28 cellular contexts compared by ENCODE assay signal in genomic region chr1:229544587-229544986, GRCh38.
"Had no signal": no experiment of that assay in that cellular context is flagged by ENCODE, and none has a peak within 500 bp of the region (broad histone marks: within the 10 kb centered on the region; RNA-seq: fewer than 3 reads in every experiment).

No MANE protein-coding gene starts in this region.

- DNase-seq: activated B cell treated with CpG ODN at 0.5 μM for 24 hours; activated CD4-positive, alpha-beta memory T cell treated with anti-CD3 and anti-CD28 coated beads, Interleukin-2, amount 10 ng/mL, durations not matched to agents 7 days and 5 days; activated CD4-positive, alpha-beta T cell treated with anti-CD3 and anti-CD28 coated beads for 1 hour; activated CD4-positive, alpha-beta T cell treated with anti-CD3 and anti-CD28 coated beads, Interleukin-2, amount 50 U/mL, for 1 hour; activated effector memory CD4-positive, alpha-beta T cell treated with anti-CD3 and anti-CD28 coated beads, Interleukin-2, amount 50 U/mL, for 16 hours; activated naive CD4-positive, alpha-beta T cell treated with anti-CD3 and anti-CD28 coated beads, Interleukin-2, amount 10 ng/mL, durations not matched to agents 7 days and 5 days; activated naive CD8-positive, alpha-beta T cell treated with anti-CD3 and anti-CD28 coated beads, Interleukin-2, amount 10 ng/mL, durations not matched to agents 7 days and 5 days; body of pancreas; central memory CD4-positive, alpha-beta T cell; MM.1S; NCI-H1105; NCI-H1436 treated with DMSO at 0.1 percent for 48 hours; NCI-H187 treated with DMSO at 0.1 percent for 48 hours; NCI-H2081 treated with DMSO at 0.1 percent for 48 hours; NCI-H2227 treated with DMSO at 0.1 percent for 48 hours; NCI-H446 treated with DMSO at 0.1 percent for 48 hours; NCI-H524 treated with DMSO at 0.1 percent for 48 hours; NCI-H748 treated with DMSO at 0.1 percent for 48 hours; OCI-M1; RPMI8226; T-cell; T-helper 2 cell; T1000 had no signal

- H3K4me3 Mint-ChIP-seq: activated B cell treated with CpG ODN at 0.5 μM for 24 hours; activated CD4-positive, alpha-beta memory T cell treated with anti-CD3 and anti-CD28 coated beads, Interleukin-2, amount 10 ng/mL, durations not matched to agents 7 days and 5 days; activated naive CD4-positive, alpha-beta T cell treated with anti-CD3 and anti-CD28 coated beads, Interleukin-2, amount 10 ng/mL, durations not matched to agents 7 days and 5 days; activated naive CD8-positive, alpha-beta T cell treated with anti-CD3 and anti-CD28 coated beads, Interleukin-2, amount 10 ng/mL, durations not matched to agents 7 days and 5 days; T-cell had no signal

- H3K9me3 ChIP-seq: ascending aorta, body of pancreas had no signal

- H3K27ac ChIP-seq: ascending aorta, body of pancreas, coronary artery, SK-N-MC had no signal

- H3K27ac Mint-ChIP-seq: activated B cell treated with CpG ODN at 0.5 μM for 24 hours; activated CD4-positive, alpha-beta memory T cell treated with anti-CD3 and anti-CD28 coated beads, Interleukin-2, amount 10 ng/mL, durations not matched to agents 7 days and 5 days; activated naive CD4-positive, alpha-beta T cell treated with anti-CD3 and anti-CD28 coated beads, Interleukin-2, amount 10 ng/mL, durations not matched to agents 7 days and 5 days; activated naive CD8-positive, alpha-beta T cell treated with anti-CD3 and anti-CD28 coated beads, Interleukin-2, amount 10 ng/mL, durations not matched to agents 7 days and 5 days had no signal

- H3K27me3 ChIP-seq: ascending aorta, body of pancreas had no signal

- ATAC-seq: body of pancreas, Panc1, Right ventricle myocardium inferior, T-cell had no signal

- H3K9me3 Mint-ChIP-seq: activated B cell treated with CpG ODN at 0.5 μM for 24 hours; activated CD4-positive, alpha-beta memory T cell treated with anti-CD3 and anti-CD28 coated beads, Interleukin-2, amount 10 ng/mL, durations not matched to agents 7 days and 5 days; activated naive CD4-positive, alpha-beta T cell treated with anti-CD3 and anti-CD28 coated beads, Interleukin-2, amount 10 ng/mL, durations not matched to agents 7 days and 5 days; activated naive CD8-positive, alpha-beta T cell treated with anti-CD3 and anti-CD28 coated beads, Interleukin-2, amount 10 ng/mL, durations not matched to agents 7 days and 5 days; T-cell had no signal

- H3K27me3 Mint-ChIP-seq: activated B cell treated with CpG ODN at 0.5 μM for 24 hours; activated CD4-positive, alpha-beta memory T cell treated with anti-CD3 and anti-CD28 coated beads, Interleukin-2, amount 10 ng/mL, durations not matched to agents 7 days and 5 days; activated naive CD4-positive, alpha-beta T cell treated with anti-CD3 and anti-CD28 coated beads, Interleukin-2, amount 10 ng/mL, durations not matched to agents 7 days and 5 days; activated naive CD8-positive, alpha-beta T cell treated with anti-CD3 and anti-CD28 coated beads, Interleukin-2, amount 10 ng/mL, durations not matched to agents 7 days and 5 days; T-cell had no signal

- H3K4me3 ChIP-seq: ascending aorta, body of pancreas, coronary artery, SK-N-MC had no signal
